8 cellular contexts compared by ENCODE assay signal in genomic region chr2:33598472-33599174, GRCh38. TPM values are rescaled to one million over a fixed set of nuclear protein-coding genes. Genes with fewer than 3 reads are reported as not detected.
DNase-seq lines count a peak whose midpoint lies in the region; ATAC-seq, FAIRE-seq and TF ChIP-seq lines count a peak whose summit lies in the region.

No MANE protein-coding gene starts in this region.

- H3K27me3 ChIP-seq in Caco-2 (replicated peaks; ENCODE audit: control insufficient read depth, insufficient read depth, low read length) (no peaks in the 10 kb centered on the region), astrocyte (ENCODE audit: insufficient read depth, low read length) (no peaks in the 10 kb centered on the region), iPS-18a (ENCODE audit: control insufficient read depth, insufficient read depth, low read length) (no peaks in the 10 kb centered on the region), spleen (replicated peaks in 1 of 7) (no peaks in the 10 kb centered on the region)

- H3K9me3 Mint-ChIP-seq in Caco-2 (ENCODE audit: unreplicated experiment) (no peaks in the 10 kb centered on the region), astrocyte (ENCODE audit: unreplicated experiment) (no peaks in the 10 kb centered on the region)

- CTCF ChIA-PET in Caco-2 (lab: Charles Lee) = interaction anchor here (0.7 to 1.6 kb wide), 3 partner anchors 10 to 123 kb away, joined by 3 to 13 read pairs (median 8); partner anchors contain the start of gene RASGRP3

- TF ChIP-seq POLR2A in spleen (IDR thresholded peaks at IDR 0.05) = no peak

- H3K4me1 Mint-ChIP-seq in Caco-2 (ENCODE audit: low read depth, unreplicated experiment) (peaks cover 7% of the 10 kb centered on the region), astrocyte (ENCODE audit: low read depth, unreplicated experiment) (peaks cover 24% of the 10 kb centered on the region)

- H3K27ac ChIP-seq in astrocyte (ENCODE audit: low read depth, low read length) (peak overlapping the region; percentile 90), iPS-18a (ENCODE audit: low read length) (no peak overlapping the region), spleen (peak overlapping the region; percentile 43 to 92 (median 90))

- H3K27ac Mint-ChIP-seq in Caco-2 (ENCODE audit: unreplicated experiment) (peak overlapping the region; percentile 95), astrocyte (ENCODE audit: unreplicated experiment) (peak overlapping the region; percentile 98)

- peak overlapping the region; percentile 78 for H3K4me3 ChIP-seq in Caco-2 (ENCODE audit: low read depth, low read length)
- peak overlapping the region; percentile 79 for H3K4me3 ChIP-seq in astrocyte (ENCODE audit: insufficient read depth, low read depth, low read length)
- peak overlapping the region; percentile 89 for H3K4me3 ChIP-seq in iPS-18a (ENCODE audit: low read length)
- peak overlapping the region; percentile 72 to 94 (median 86) for H3K4me3 ChIP-seq in spleen

- H3K27me3 Mint-ChIP-seq in Caco-2 (ENCODE audit: insufficient read depth, unreplicated experiment) = no peaks in the 10 kb centered on the region
- no peaks in the 10 kb centered on the region for H3K27me3 Mint-ChIP-seq in astrocyte (ENCODE audit: low read depth, unreplicated experiment)

- H3K4me2 ChIP-seq in astrocyte (ENCODE audit: low read length) = peak overlapping the region; percentile 90

- 1 to 2% (median 1%) methylated on average over 24 to 27 of the region's 27 CpGs for WGBS in spleen, 5 donors

- intact Hi-C loops in Caco-2 (cut with micrococcal nuclease; ENCODE audit: unreplicated experiment) = loop anchor here (1.0 to 5.0 kb wide), 2 partner anchors 69 to 121 kb away; partner anchors contain the start of gene RASGRP3
- intact Hi-C loops in spleen (cut with DNase I; ENCODE audit: low total_unique reads) = no loop called here

- H3K36me3 ChIP-seq in Caco-2 (ENCODE audit: control insufficient read depth, insufficient read depth, low read length) = no peaks in the 10 kb centered on the region; the same call in 1 of the 2 replicates
- peaks cover 11% of the 10 kb centered on the region for H3K36me3 ChIP-seq in astrocyte (ENCODE audit: insufficient read depth, low read length)
- H3K36me3 ChIP-seq in iPS-18a (ENCODE audit: control insufficient read depth, low read depth, low read length) = peaks cover 15% of the 10 kb centered on the region
- peaks cover 0 to 17% (median 8%) of the 10 kb centered on the region in 6 donors for H3K36me3 ChIP-seq in spleen

- no peaks in the 10 kb centered on the region for H3K9me3 ChIP-seq in Caco-2
- no peaks in the 10 kb centered on the region for H3K9me3 ChIP-seq in astrocyte (ENCODE audit: insufficient read depth, low read depth, low read length)
- H3K9me3 ChIP-seq in iPS-18a (ENCODE audit: control insufficient read depth, low read depth, low read length) = no peaks in the 10 kb centered on the region
- H3K9me3 ChIP-seq in spleen = no peaks in the 10 kb centered on the region

- H3K36me3 Mint-ChIP-seq in Caco-2 (ENCODE audit: insufficient read depth, unreplicated experiment) = peaks cover 17% of the 10 kb centered on the region
- H3K36me3 Mint-ChIP-seq in astrocyte (ENCODE audit: low read depth, unreplicated experiment) = peaks cover 6% of the 10 kb centered on the region

- BruUV-seq in Caco-2 (replicated peaks; lab: Mats Ljungman, UMichigan) = no TSS peak

- no peak for TF ChIP-seq CTCF in Caco-2 (IDR thresholded peaks at IDR 0.05; ENCODE audit: insufficient read depth in 1 of 2, low read depth in 1 of 2, low read length in 1 of 2, severe bottlenecking in 1 of 2, unreplicated experiment in 1 of 2)
- no peak for TF ChIP-seq CTCF in astrocyte (IDR thresholded peaks at IDR 0.05; ENCODE audit: insufficient read depth, low read depth, low read length)
- no peak for TF ChIP-seq CTCF in spleen (IDR thresholded peaks at IDR 0.05 in 8 of 11, conservative IDR thresholded peaks at IDR 0.05 in 3 of 11)

- POLR2A ChIA-PET in Caco-2 (lab: Charles Lee) = interaction anchor here (1.6 kb wide), 1 partner anchor 123 kb away, joined by 7 read pairs; no protein-coding TSS in a partner anchor

- H3K79me2 ChIP-seq in astrocyte (ENCODE audit: insufficient read depth, low read length) = peaks cover 53% of the 10 kb centered on the region

- DNase-seq in Caco-2 (peak; percentile 45 to 48), SK-N-DZ (ENCODE audit: low spot score) (peak; percentile 54), astrocyte (ENCODE audit: low read depth) (peak; percentile 45), spleen (peak; percentile 82), NCI-H1048 (lab: John Stamatoyannopoulos, UW) (no peak)

- H3K9ac ChIP-seq in astrocyte (ENCODE audit: low read length) = peak overlapping the region; percentile 94
- H3K9ac ChIP-seq in iPS-18a (ENCODE audit: low read length) = peak overlapping the region; percentile 79

- H3K4me3 Mint-ChIP-seq in Caco-2 (ENCODE audit: unreplicated experiment) (peak overlapping the region; percentile 95), astrocyte (ENCODE audit: unreplicated experiment) (peak overlapping the region; percentile 99)

- ATAC-seq in GM19397 (IDR thresholded peaks at IDR 0.05; ENCODE audit: unreplicated experiment) (peak; percentile 42), HG03457 (IDR thresholded peaks at IDR 0.05; ENCODE audit: unreplicated experiment) (peak; percentile 56)

- FAIRE-seq in astrocyte (lab: Jason Lieb, UNC) = no peak

- H2AFZ ChIP-seq in astrocyte (ENCODE audit: low read depth, low read length) = peak overlapping the region; percentile 85

- H3K4me1 ChIP-seq in Caco-2 (peaks cover 5% of the 10 kb centered on the region; the same call in 1 of the 2 replicates), astrocyte (ENCODE audit: insufficient read depth, low read length) (peaks cover 10% of the 10 kb centered on the region), iPS-18a (ENCODE audit: control insufficient read depth, low read depth, low read length) (peaks cover 24% of the 10 kb centered on the region), spleen (peaks cover 17 to 58% (median 32%) of the 10 kb centered on the region in 6 donors)

- H4K20me1 ChIP-seq in astrocyte (ENCODE audit: insufficient read depth, low read length) = peaks cover 28% of the 10 kb centered on the region

RNA-seq across cellular contexts. Expression of gene FAM98A, which starts 0.5 kb away (rescaled TPM):
- total RNA-seq in Caco-2 (2022) = 53.9 and 60.7 TPM in 2 replicates
- polyA plus RNA-seq in SK-N-DZ (2014; cell fraction: cytosol; rRNA removed) = 11.1 and 17.0 TPM in 2 replicates
- polyA plus RNA-seq in SK-N-DZ (2014; cell fraction: nucleus; rRNA removed) = 8.6 and 23.7 TPM in 2 replicates
- total RNA-seq in astrocyte = 94.1 and 106 TPM in 2 replicates
- total RNA-seq in spleen = 10 to 100 TPM; 35.0 to 72.4 (median 40.3) TPM
- 10 to 100 TPM; 11.8 to 19.4 (median 13.7) TPM for polyA plus RNA-seq in spleen
